ENCODE assay signal across 21 cellular contexts in genomic region chr1:184354719-184355118, GRCh38. TPM values are rescaled to one million over a fixed set of nuclear protein-coding genes. Genes with fewer than 3 reads are reported as not detected.
DNase-seq lines count a peak whose midpoint lies in the region; ATAC-seq, FAIRE-seq and TF ChIP-seq lines count a peak whose summit lies in the region.
"Had no signal": no experiment of that assay in that cellular context is flagged by ENCODE, and none has a peak within 500 bp of the region (broad histone marks: within the 10 kb centered on the region; RNA-seq: fewer than 3 reads in every experiment).

No MANE protein-coding gene starts in this region.

- no peak overlapping the region for H3K4me3 Mint-ChIP-seq in GM23338
- H3K4me3 Mint-ChIP-seq: B cell; CD4-positive, alpha-beta T cell; CD8-positive, alpha-beta T cell had no signal

- no peak overlapping the region for H2BK5ac ChIP-seq in H1 (ENCODE audit: low read depth, low read length)

- no peaks in the 10 kb centered on the region for H3K36me3 Mint-ChIP-seq in GM23338 (ENCODE audit: low read depth)
- H3K36me3 Mint-ChIP-seq: CD8-positive, alpha-beta T cell had no signal

- no peak for TF ChIP-seq POLR2A in H1 (IDR thresholded peaks at IDR 0.05; ENCODE audit: control extremely low read depth in 1 of 2, low read depth in 2 of 2, low read length in 2 of 2)

- no peak overlapping the region for H3K14ac ChIP-seq in H1 (ENCODE audit: insufficient read length)

- no peak for TF ChIP-seq EP300 in H1 (IDR thresholded peaks at IDR 0.05; ENCODE audit: borderline replicate concordance in 1 of 2, low read depth in 2 of 2, low read length in 2 of 2)

- intact Hi-C loops in psoas muscle (cut with DNase I): no loop called here

- no peak overlapping the region for H3K27ac ChIP-seq in GM23338 (ENCODE audit: low read depth)
- no peak overlapping the region for H3K27ac ChIP-seq in H1 (ENCODE audit: low read depth, low read length)
- peak overlapping the region; percentile 51 for H3K27ac ChIP-seq in psoas muscle
- H3K27ac ChIP-seq: 22Rv1; A549; BLaER1 treated with 17β-estradiol and CSF1 and Interleukin-3, amounts not matched to agents 10 nM and 100 nM; C4-2B had no signal

- TF ChIP-seq RAD21 in H1 (IDR thresholded peaks at IDR 0.05 in 1 of 2, conservative IDR thresholded peaks at IDR 0.05 in 1 of 2; ENCODE audit: low read depth in 2 of 2, low read length in 2 of 2): no peak

- no peak overlapping the region for H3K27ac Mint-ChIP-seq in GM23338
- H3K27ac Mint-ChIP-seq: B cell; CD4-positive, alpha-beta T cell; CD8-positive, alpha-beta T cell had no signal

- no peak for FAIRE-seq in H1 (lab: Jason Lieb, UNC)
- FAIRE-seq: A549, D721Med, G401.6, GM12891, GM19239 had no signal

- H3K4me2 ChIP-seq in GM23338 (no peak overlapping the region), H1 (ENCODE audit: insufficient read depth in 1 of 2, low read depth in 2 of 2, low read length in 2 of 2) (no peak overlapping the region)
- H3K4me2 ChIP-seq: A549; BLaER1 treated with 17β-estradiol and CSF1 and Interleukin-3, amounts not matched to agents 10 nM and 100 nM had no signal

- H3K79me1 ChIP-seq in H1 (ENCODE audit: low read depth, low read length): no peaks in the 10 kb centered on the region

- no peak overlapping the region for H2BK20ac ChIP-seq in H1 (ENCODE audit: low read length)

- no peak overlapping the region for H4K91ac ChIP-seq in H1 (replicated peaks; ENCODE audit: insufficient read length, low read length)

- no peak overlapping the region for H2BK120ac ChIP-seq in H1 (replicated peaks; ENCODE audit: low read depth, low read length)

- H3K4me1 Mint-ChIP-seq in GM23338: no peaks in the 10 kb centered on the region; the same call in 2 of the 3 replicates
- H3K4me1 Mint-ChIP-seq: B cell had no signal

- no peaks in the 10 kb centered on the region; the same call in 1 of the 2 replicates for H3K9me2 ChIP-seq in GM23338 (ENCODE audit: insufficient read depth)

- CTCF ChIA-PET in H1 (lab: Charles Lee; ENCODE audit: partially characterized antibody): interaction anchor here (0.9 to 1.0 kb wide), 2 partner anchors 94 to 309 kb away, joined by 3 read pairs; no protein-coding TSS in a partner anchor

- H3K23ac ChIP-seq in H1 (ENCODE audit: insufficient read length): no peak overlapping the region

- no peaks in the 10 kb centered on the region for H3K9me3 Mint-ChIP-seq in GM23338
- H3K9me3 Mint-ChIP-seq: CD4-positive, alpha-beta T cell; CD8-positive, alpha-beta T cell had no signal

- H3K4me3 ChIP-seq in GM23338 (no peak overlapping the region), H1 (ENCODE audit: extremely low read depth in 1 of 4, insufficient read depth in 2 of 4, low read depth in 3 of 4, low read length in 4 of 4) (no peak overlapping the region), psoas muscle (no peak overlapping the region)
- H3K4me3 ChIP-seq: A549; BLaER1 treated with 17β-estradiol and CSF1 and Interleukin-3, amounts not matched to agents 10 nM and 100 nM had no signal

- no peaks in the 10 kb centered on the region for H3K36me3 ChIP-seq in GM23338 (ENCODE audit: insufficient read depth)
- no peaks in the 10 kb centered on the region for H3K36me3 ChIP-seq in H1 (ENCODE audit: control insufficient read depth in 2 of 4, insufficient read depth in 4 of 4, low read length in 3 of 4)
- no peaks in the 10 kb centered on the region for H3K36me3 ChIP-seq in psoas muscle (ENCODE audit: insufficient read depth in 1 of 2, low read depth in 1 of 2)
- H3K36me3 ChIP-seq: BLaER1 treated with 17β-estradiol and CSF1 and Interleukin-3, amounts not matched to agents 10 nM and 100 nM had no signal

- DNase-seq in GM23338 (ENCODE audit: low spot score) (no peak), H1 (ENCODE audit: low read depth in 1 of 2, low spot score in 2 of 2) (no peak), psoas muscle (no peak)
- DNase-seq: AML-193; Caco-2; Calu3; CD4-positive, alpha-beta T cell; CD8-positive, alpha-beta T cell; DMS79 treated with DMSO at 0.1 percent for 48 hours; GF-D8 had no signal

- no peaks in the 10 kb centered on the region for H3K79me2 ChIP-seq in GM23338 (replicated peaks; ENCODE audit: insufficient read depth)
- H3K79me2 ChIP-seq in H1 (ENCODE audit: control insufficient read depth in 1 of 2, insufficient read depth in 2 of 2, low read length in 2 of 2): no peaks in the 10 kb centered on the region

- H4K5ac ChIP-seq in H1 (ENCODE audit: insufficient read length, low read depth, low read length): no peak overlapping the region

- no peak overlapping the region for H3K9ac ChIP-seq in H1 (replicated peaks in 1 of 4; ENCODE audit: extremely low read depth in 1 of 4, low read depth in 3 of 4, low read length in 3 of 4)
- H3K9ac ChIP-seq: BLaER1 treated with 17β-estradiol and CSF1 and Interleukin-3, amounts not matched to agents 10 nM and 100 nM had no signal

- H3K9me3 ChIP-seq in H1 (ENCODE audit: insufficient read depth in 2 of 2, low read depth in 1 of 2, low read length in 1 of 2) (no peaks in the 10 kb centered on the region), psoas muscle (no peaks in the 10 kb centered on the region)
- H3K9me3 ChIP-seq: A549; BLaER1 treated with 17β-estradiol and CSF1 and Interleukin-3, amounts not matched to agents 10 nM and 100 nM; Caco-2 had no signal

- ATAC-seq in GM23338 (no peak), psoas muscle (peak in 3 of 4 donors; percentile 29 to 85 (median 70)), HG03139 (IDR thresholded peaks at IDR 0.05; ENCODE audit: unreplicated experiment) (no peak), GM21717 (IDR thresholded peaks at IDR 0.05; ENCODE audit: unreplicated experiment) (no peak)
- ATAC-seq: A549; CD8-positive, alpha-beta T cell had no signal

- H3K27me3 ChIP-seq in GM23338 (ENCODE audit: insufficient read depth) (no peaks in the 10 kb centered on the region), H1 (replicated peaks in 1 of 4; ENCODE audit: control insufficient read depth in 3 of 4, extremely low read depth in 1 of 4, insufficient read depth in 3 of 4, low read length in 3 of 4) (no peaks in the 10 kb centered on the region), psoas muscle (ENCODE audit: insufficient read depth in 3 of 3, low read length in 2 of 3) (no peaks in the 10 kb centered on the region)
- H3K27me3 ChIP-seq: BLaER1 treated with 17β-estradiol and CSF1 and Interleukin-3, amounts not matched to agents 10 nM and 100 nM had no signal

- no peak overlapping the region for H4K8ac ChIP-seq in H1 (ENCODE audit: extremely low read depth, insufficient read depth, low read length)

- H3F3A ChIP-seq in GM23338 (replicated peaks; ENCODE audit: low read depth): no peaks in the 10 kb centered on the region

- no peak overlapping the region for H2BK15ac ChIP-seq in H1 (ENCODE audit: low read length)

- POLR2A ChIA-PET in H1 (lab: Charles Lee; ENCODE audit: partially characterized antibody): no interaction called here

- H2AFZ ChIP-seq in GM23338 (peak overlapping the region; percentile 50; the same call in 1 of the 2 replicates), H1 (ENCODE audit: low read length) (0 out of 2 replicates have a peak overlapping the region, but pooled peaks have one; percentile 42)

- no peaks in the 10 kb centered on the region for H3K27me3 Mint-ChIP-seq in GM23338 (ENCODE audit: insufficient read depth, low read depth, poor library complexity)

- WGBS in H1 (ENCODE audit: extremely low coverage in 1 of 2, insufficient coverage in 1 of 2, insufficient read length in 1 of 2, insufficient replicate concordance in 2 of 2, low coverage in 1 of 2, low lambda C conversion rate in 2 of 2, missing lambda C conversion rate in 1 of 2), 2 experiments: 88% methylated on average over 2 of the region's 2 CpGs; no CpG with 5 or more reads in 1 of the 2 experiments
- WGBS in psoas muscle, 3 donors: 25 to 48% (median 31%) methylated on average over 2 of the region's 2 CpGs

- no peak overlapping the region for H3K18ac ChIP-seq in H1 (ENCODE audit: extremely low read depth, low read length)

- H3K23me2 ChIP-seq in H1 (ENCODE audit: low read depth, low read length): no peaks in the 10 kb centered on the region

- H4K20me1 ChIP-seq in GM23338 (replicated peaks; ENCODE audit: insufficient read depth) (no peaks in the 10 kb centered on the region), H1 (replicated peaks in 1 of 2; ENCODE audit: control insufficient read depth in 1 of 2, insufficient read depth in 2 of 2, low read length in 2 of 2) (no peaks in the 10 kb centered on the region)
- H4K20me1 ChIP-seq: BLaER1 treated with 17β-estradiol and CSF1 and Interleukin-3, amounts not matched to agents 10 nM and 100 nM had no signal

- H3K4ac ChIP-seq in H1 (replicated peaks; ENCODE audit: insufficient read length, low read depth, low read length): no peak overlapping the region

- H3K4me1 ChIP-seq in GM23338 (ENCODE audit: insufficient read depth) (no peaks in the 10 kb centered on the region), H1 (replicated peaks in 1 of 4; ENCODE audit: control insufficient read depth in 3 of 4, insufficient read depth in 4 of 4, low read length in 3 of 4) (no peaks in the 10 kb centered on the region), psoas muscle (peaks cover 27% of the 10 kb centered on the region)
- H3K4me1 ChIP-seq: A549, Caco-2 had no signal

- no peak overlapping the region for H3K56ac ChIP-seq in H1 (replicated peaks; ENCODE audit: insufficient read length, low read depth, low read length)

- TF ChIP-seq CTCF in GM23338 (conservative IDR thresholded peaks at IDR 0.05; ENCODE audit: low read depth in 2 of 2) (no peak), H1 (IDR thresholded peaks at IDR 0.05; ENCODE audit: control extremely low read depth in 1 of 3, insufficient read depth in 1 of 3, low read depth in 1 of 3, low read length in 3 of 3) (no peak), psoas muscle (IDR thresholded peaks at IDR 0.05) (no peak)

- no peak overlapping the region for H2AK5ac ChIP-seq in H1 (ENCODE audit: low read depth, low read length)

- no peak overlapping the region for H2BK12ac ChIP-seq in H1 (ENCODE audit: low read depth, low read length)

TF ChIP-seq in GM23338, 12 proteins besides CTCF, POLR2A, EP300 and RAD21 (continues in another document):
- TF ChIP-seq NANOG (IDR thresholded peaks at IDR 0.05; ENCODE audit: borderline replicate concordance): no peak

TF ChIP-seq in H1, 55 proteins besides CTCF, POLR2A, EP300 and RAD21 (continues in another document):
- no peak for TF ChIP-seq HDAC2 (IDR thresholded peaks at IDR 0.05; ENCODE audit: borderline replicate concordance in 1 of 2, low read depth in 2 of 2, low read length in 2 of 2)

RNA-seq across cellular contexts. Expression of gene C1orf21, which starts 32.1 kb away (rescaled TPM):
- 28.0 and 34.2 TPM in 2 replicates for total RNA-seq in GM23338 (2014; rRNA removed; shearing (Covaris generic))
- 38.1 and 40.4 TPM in 2 replicates for polyA plus RNA-seq in GM23338 (2016; fragmentation: Nextera tagmentation; extraction: Ambion mirVana)
- total RNA-seq in H1 (2021; fragmentation: NEBNext Ultra II Directional; extraction: Animal tissue kit (Norgen Biotek cat#: 25700)): 49.9 and 51.0 TPM in 2 replicates
- polyA plus RNA-seq in H1 (2011; rRNA removed): 6.8 and 16.6 TPM in 2 replicates
- polyA plus RNA-seq in H1 (2011; cell fraction: cytosol; rRNA removed): 19.0 TPM
- polyA plus RNA-seq in H1 (2011; cell fraction: nucleus; rRNA removed): 7.3 TPM
- polyA plus RNA-seq in H1 (2012, experiment 1 of 2): 18.5 to 48.8 TPM (median 20.0 TPM) in 4 replicates
- 18.8 TPM for polyA plus RNA-seq in H1 (2012, experiment 2 of 2)
- polyA plus RNA-seq in H1 (2013, experiment 1 of 2): 19.4 TPM
- polyA plus RNA-seq in H1 (2013, experiment 2 of 2): 20.5 TPM
- 11.8 and 12.2 TPM in 2 replicates for polyA minus RNA-seq in H1 (2011; rRNA and poly(A)+ RNA removed)
- 5.5 TPM for polyA minus RNA-seq in H1 (2011; cell fraction: cytosol; rRNA and poly(A)+ RNA removed)
- 14.9 TPM for polyA minus RNA-seq in H1 (2011; cell fraction: nucleus; rRNA and poly(A)+ RNA removed)
- 100 to 1,000 TPM; 103 to 184 (median 149) TPM for total RNA-seq in psoas muscle
- polyA plus RNA-seq in psoas muscle: 100 to 1,000 TPM in 2 of 3 donors, 10 to 100 TPM in 1; 55.5 to 216 (median 185) TPM

Comparison
In these comparisons a context has a peak if more than half of its experiments do, and no peak if none do; other contexts are left out.
1. ATAC-seq: peak in psoas muscle (3 of 4); none in GM23338 (single experiment), HG03139 (single experiment) and GM21717 (single experiment).